8 cellular contexts compared by ENCODE assay signal in genomic region chr11:7251836-7252682, GRCh38. TPM values are rescaled to one million over a fixed set of nuclear protein-coding genes. Genes with fewer than 3 reads are reported as not detected.
A peak's percentile ranks its signal among the peaks of the same experiment; 100 is the strongest.
DNase-seq lines count a peak whose midpoint lies in the region; ATAC-seq, FAIRE-seq and TF ChIP-seq lines count a peak whose summit lies in the region.
"Had no signal": no experiment of that assay in that cellular context is flagged by ENCODE, and none has a peak within 500 bp of the region (broad histone marks: within the 10 kb centered on the region; RNA-seq: fewer than 3 reads in every experiment).

Gene SYT9, plus strand, starts transcription at chr11:7251904. Its CDS starts 283 bp downstream, at chr11:7252187.

- no peaks in the 10 kb centered on the region for H4K20me1 ChIP-seq in PC-9 (ENCODE audit: insufficient read depth)

- H3K4me3 ChIP-seq in fibroblast of mammary gland (ENCODE audit: control insufficient read depth, low read depth, low read length) (peak within 1 kb of the TSS; percentile 19), PC-9 (no peak within 1 kb of the TSS)

- H3K9me3 Mint-ChIP-seq in activated B cell treated with CpG ODN at 0.5 μM for 24 hours (peaks cover 6% of the 10 kb centered on the region), naive B cell (peaks cover 0 to 10% (median 4%) of the 10 kb centered on the region in 7 donors)

- H3K79me2 ChIP-seq in PC-9 (ENCODE audit: low read depth) = no peaks in the 10 kb centered on the region

- no peaks in the 10 kb centered on the region for H3K9me2 ChIP-seq in PC-9 (ENCODE audit: insufficient read depth)

- intact Hi-C loops in activated B cell treated with CpG ODN at 0.5 μM for 24 hours (cut with micrococcal nuclease) (no loop called here), PC-9 (cut with micrococcal nuclease; ENCODE audit: unreplicated experiment) (no loop called here)

- H3K4me1 ChIP-seq in PC-9 (replicated peaks; ENCODE audit: insufficient read depth) = no peaks in the 10 kb centered on the region

- FAIRE-seq in urothelium cell line (lab: Jason Lieb, UNC) = no peak

- no peaks in the 10 kb centered on the region for H3F3A ChIP-seq in PC-9 (ENCODE audit: insufficient read depth, low read depth)

- peaks cover 7% of the 10 kb centered on the region for H3K4me1 Mint-ChIP-seq in activated B cell treated with CpG ODN at 0.5 μM for 24 hours
- H3K4me1 Mint-ChIP-seq in naive B cell = peaks cover 4 to 7% (median 7%) of the 10 kb centered on the region in 3 donors

- no peaks in the 10 kb centered on the region for H3K36me3 ChIP-seq in PC-9 (ENCODE audit: low read depth)

- POLR2A ChIA-PET in activated B cell treated with CpG ODN at 0.5 μM for 24 hours (lab: Charles Lee) = no interaction called here
- POLR2A ChIA-PET in PC-9 (lab: Charles Lee; ENCODE audit: unreplicated experiment) = no interaction called here

- H3K36me3 Mint-ChIP-seq in activated B cell treated with CpG ODN at 0.5 μM for 24 hours (ENCODE audit: low read depth) (no peaks in the 10 kb centered on the region), naive B cell (no peaks in the 10 kb centered on the region)

- H3K9me3 ChIP-seq in PC-9 (ENCODE audit: insufficient read depth, low read depth) = no peaks in the 10 kb centered on the region

- H3K27me3 Mint-ChIP-seq in activated B cell treated with CpG ODN at 0.5 μM for 24 hours (peaks cover 38% of the 10 kb centered on the region), naive B cell (peaks cover 34 to 72% (median 36%) of the 10 kb centered on the region in 3 donors)

- H3K27ac Mint-ChIP-seq in activated B cell treated with CpG ODN at 0.5 μM for 24 hours = no peak within 1 kb of the TSS
- no peak within 1 kb of the TSS for H3K27ac Mint-ChIP-seq in naive B cell

- DNase-seq in activated B cell treated with CpG ODN at 0.5 μM for 24 hours (peak; percentile 17), fibroblast of mammary gland (ENCODE audit: low read depth) (peak; percentile 5), naive B cell (no peak), urothelium cell line (ENCODE audit: low spot score) (peak; percentile 77), PC-9 (no peak)

- no peak within 1 kb of the TSS for H2AFZ ChIP-seq in PC-9

- TF ChIP-seq CTCF in activated B cell treated with CpG ODN at 0.5 μM for 24 hours (IDR thresholded peaks at IDR 0.05) (no peak), fibroblast of mammary gland (conservative IDR thresholded peaks at IDR 0.05; ENCODE audit: control insufficient read depth, insufficient read depth, low read depth, low read length) (no peak), PC-9 (conservative IDR thresholded peaks at IDR 0.05) (no peak)

- BruUV-seq in PC-9 (replicated peaks; lab: Mats Ljungman, UMichigan) = no TSS peak

- CTCF ChIA-PET in activated B cell treated with CpG ODN at 0.5 μM for 24 hours (lab: Charles Lee) = no interaction called here
- CTCF ChIA-PET in PC-9 (lab: Charles Lee) = no interaction called here

- H3K27me3 ChIP-seq in PC-9 (ENCODE audit: insufficient read depth, low read depth) = no peaks in the 10 kb centered on the region

- no peak within 1 kb of the TSS for H3K4me2 ChIP-seq in PC-9

- H3K4me3 Mint-ChIP-seq in activated B cell treated with CpG ODN at 0.5 μM for 24 hours = peak within 1 kb of the TSS; percentile 39
- peak within 1 kb of the TSS in 7 of 8 donors; percentile 53 to 81 (median 59) for H3K4me3 Mint-ChIP-seq in naive B cell

- no peak within 1 kb of the TSS for H3K27ac ChIP-seq in PC-9

- ATAC-seq in GM18519 (IDR thresholded peaks at IDR 0.05; ENCODE audit: low FRiP score, unreplicated experiment) = peak; percentile 53
- peak; percentile 77 for ATAC-seq in HG03135 (IDR thresholded peaks at IDR 0.05; ENCODE audit: unreplicated experiment)
- ATAC-seq in activated B cell treated with CpG ODN at 0.5 μM for 24 hours (ENCODE audit: low read depth) = peak; percentile 52
- ATAC-seq in naive B cell (ENCODE audit: low read depth in 2 of 2) = peak; percentile 35 to 54

RNA-seq across cellular contexts. Expression of gene SYT9, which starts in this region (rescaled TPM):
- total RNA-seq in activated B cell treated with CpG ODN at 0.5 μM for 24 hours (not detected in 2 replicates), PC-9 (2021) (not detected in 2 replicates)
- polyA plus RNA-seq in naive B cell (ENCODE audit: low read depth in 6 of 6) = not detected
- total RNA-seq: activated CD8-positive, alpha-beta memory T cell treated with anti-CD3 and anti-CD28 coated beads for 36 hours had no signal

Comparison
In these comparisons a context has a peak if more than half of its experiments do, and no peak if none do; other contexts are left out.
1. Peak in DNase-seq and ATAC-seq in activated B cell treated with CpG ODN at 0.5 μM for 24 hours; RNA of the gene not detected or under 1 TPM.
2. Peak in ATAC-seq in naive B cell; RNA of the gene not detected or under 1 TPM.
3. DNase-seq: peak in fibroblast of mammary gland (single experiment) and urothelium cell line (single experiment); none in naive B cell (single experiment) and PC-9 (0 of 2).
4. Peak in every context shown above with its lines, with median percentiles within 50 percentile points of each other: ATAC-seq.